Comparison of ENCODE assay signal across 9 cellular contexts in genomic region chr1:21278208-21278861, GRCh38. TPM values are rescaled to one million over a fixed set of nuclear protein-coding genes. Genes with fewer than 3 reads are reported as not detected.
A peak's percentile ranks its signal among the peaks of the same experiment; 100 is the strongest.
DNase-seq lines count a peak whose midpoint lies in the region; ATAC-seq and TF ChIP-seq lines count a peak whose summit lies in the region.
"Had no signal": no experiment of that assay in that cellular context is flagged by ENCODE, and none has a peak within 500 bp of the region (broad histone marks: within the 10 kb centered on the region; RNA-seq: fewer than 3 reads in every experiment).

No MANE protein-coding gene starts in this region.

- H3K27me3 ChIP-seq in esophagus muscularis mucosa (no peaks in the 10 kb centered on the region), aorta (ENCODE audit: control insufficient read depth in 1 of 2, insufficient read depth in 2 of 2, low read length in 1 of 2) (no peaks in the 10 kb centered on the region)

- TF ChIP-seq CTCF in esophagus muscularis mucosa (IDR thresholded peaks at IDR 0.05): no peak
- no peak for TF ChIP-seq CTCF in GM10266 (IDR thresholded peaks at IDR 0.05; ENCODE audit: control insufficient read depth, insufficient read depth, low read depth, missing control alignments)

- peak overlapping the region in 2 of 4 donors; percentile 13 to 33 for H3K4me3 ChIP-seq in esophagus muscularis mucosa
- no peak overlapping the region for H3K4me3 ChIP-seq in aorta (ENCODE audit: low read length in 2 of 2)

- TF ChIP-seq POLR2A in esophagus muscularis mucosa (IDR thresholded peaks at IDR 0.05; ENCODE audit: low read depth): no peak

- H3K4me1 Mint-ChIP-seq in naive thymus-derived CD8-positive, alpha-beta T cell: peaks cover 16 to 52% (median 31%) of the 10 kb centered on the region in 4 donors

- no peaks in the 10 kb centered on the region for H3K9me3 ChIP-seq in esophagus muscularis mucosa
- H3K9me3 ChIP-seq in aorta (ENCODE audit: control insufficient read depth, low read length): no peaks in the 10 kb centered on the region

- no peak for TF ChIP-seq EP300 in esophagus muscularis mucosa (IDR thresholded peaks at IDR 0.05)

- POLR2A ChIA-PET in naive thymus-derived CD8-positive, alpha-beta T cell (lab: Charles Lee): interaction anchor here (2.9 to 5.1 kb wide), 2 partner anchors 13 to 67 kb away, joined by 12 to 70 read pairs; partner anchors contain the start of gene ECE1

- peak overlapping the region in 1 of 10 donors; percentile 4 for H3K4me3 Mint-ChIP-seq in naive thymus-derived CD8-positive, alpha-beta T cell

- H3K27ac ChIP-seq in esophagus muscularis mucosa (replicated peaks in 1 of 4) (peak overlapping the region; percentile 70 to 79 (median 75)), aorta (ENCODE audit: low read depth in 1 of 2, low read length in 2 of 2) (peak overlapping the region in 1 of 2 donors; percentile 31)

- H3K27me3 Mint-ChIP-seq in naive thymus-derived CD8-positive, alpha-beta T cell: no peaks in the 10 kb centered on the region

- H3K36me3 ChIP-seq in esophagus muscularis mucosa (peaks cover 0 to 17% (median 13%) of the 10 kb centered on the region in 4 donors), aorta (ENCODE audit: control insufficient read depth in 1 of 2, insufficient read depth in 2 of 2, low read length in 1 of 2) (no peaks in the 10 kb centered on the region)

- intact Hi-C loops in Right ventricle myocardium inferior (cut with DNase I) (no loop called here), cardiac septum (cut with DNase I) (no loop called here), esophagus muscularis mucosa (cut with DNase I) (no loop called here), aorta (cut with DNase I) (no loop called here)

- ATAC-seq in Right ventricle myocardium inferior (peak; percentile 35), aorta (ENCODE audit: low FRiP score) (peak; percentile 56), GM18868 (IDR thresholded peaks at IDR 0.05; ENCODE audit: unreplicated experiment) (no peak)
- ATAC-seq in naive thymus-derived CD8-positive, alpha-beta T cell: no peak

- DNase-seq in Right ventricle myocardium inferior (ENCODE audit: missing footprints) (no peak), cardiac septum (ENCODE audit: low spot score) (no peak), esophagus muscularis mucosa (ENCODE audit: extremely low spot score) (no peak), aorta (peak in 1 of 2 donors; percentile 67), GM10266 (ENCODE audit: extremely low spot score) (no peak), HuH-7 (ENCODE audit: low spot score) (no peak)
- no peak for DNase-seq in naive thymus-derived CD8-positive, alpha-beta T cell
- DNase-seq: NCI-H748 treated with DMSO at 0.1 percent for 48 hours had no signal

- peaks cover 64 to 75% (median 69%) of the 10 kb centered on the region in 4 donors for H3K4me1 ChIP-seq in esophagus muscularis mucosa
- peaks cover 2 to 3% of the 10 kb centered on the region in 2 donors for H3K4me1 ChIP-seq in aorta (ENCODE audit: control insufficient read depth in 1 of 2, insufficient read depth in 2 of 2, low read length in 2 of 2)

- no peaks in the 10 kb centered on the region for H3K9me3 Mint-ChIP-seq in naive thymus-derived CD8-positive, alpha-beta T cell

- peaks cover 0 to 33% (median 2%) of the 10 kb centered on the region in 3 donors for H3K36me3 Mint-ChIP-seq in naive thymus-derived CD8-positive, alpha-beta T cell

- WGBS in esophagus muscularis mucosa: 59% methylated on average over 9 of the region's 9 CpGs
- WGBS in aorta, 2 donors: 20 to 23% methylated on average over 9 of the region's 9 CpGs

- H3K27ac Mint-ChIP-seq in naive thymus-derived CD8-positive, alpha-beta T cell: peak overlapping the region in 9 of 10 donors; percentile 41 to 97 (median 53)

RNA-seq across cellular contexts. Expression of gene ECE1, which starts 11.9 kb away (rescaled TPM):
- total RNA-seq in Right ventricle myocardium inferior (49.3 TPM), cardiac septum (55.8 TPM), esophagus muscularis mucosa (100 to 1,000 TPM in 1 of 4 donors, 10 to 100 TPM in 3; 53.6 to 101 (median 80.7) TPM), aorta (100 to 1,000 TPM; 135 to 155 TPM)
- total RNA-seq in naive thymus-derived CD8-positive, alpha-beta T cell: 10 to 100 TPM; 51.7 to 53.6 TPM
- 10 to 100 TPM in 2 of 3 donors, 1 to 10 TPM in 1; 9.1 to 37.3 (median 20.5) TPM for polyA plus RNA-seq in naive thymus-derived CD8-positive, alpha-beta T cell
- 100 to 1,000 TPM in 1 of 2 donors, 10 to 100 TPM in 1; 12.1 to 112 TPM for polyA plus RNA-seq in aorta

Comparison
In these comparisons a context has a peak if more than half of its experiments do, and no peak if none do; other contexts are left out.
1. ATAC-seq: peak in Right ventricle myocardium inferior (single experiment) and aorta (single experiment); none in naive thymus-derived CD8-positive, alpha-beta T cell (0 of 2) and GM18868 (single experiment).